ENCODE assay signal across 23 cellular contexts in the genomic region with DNA sequence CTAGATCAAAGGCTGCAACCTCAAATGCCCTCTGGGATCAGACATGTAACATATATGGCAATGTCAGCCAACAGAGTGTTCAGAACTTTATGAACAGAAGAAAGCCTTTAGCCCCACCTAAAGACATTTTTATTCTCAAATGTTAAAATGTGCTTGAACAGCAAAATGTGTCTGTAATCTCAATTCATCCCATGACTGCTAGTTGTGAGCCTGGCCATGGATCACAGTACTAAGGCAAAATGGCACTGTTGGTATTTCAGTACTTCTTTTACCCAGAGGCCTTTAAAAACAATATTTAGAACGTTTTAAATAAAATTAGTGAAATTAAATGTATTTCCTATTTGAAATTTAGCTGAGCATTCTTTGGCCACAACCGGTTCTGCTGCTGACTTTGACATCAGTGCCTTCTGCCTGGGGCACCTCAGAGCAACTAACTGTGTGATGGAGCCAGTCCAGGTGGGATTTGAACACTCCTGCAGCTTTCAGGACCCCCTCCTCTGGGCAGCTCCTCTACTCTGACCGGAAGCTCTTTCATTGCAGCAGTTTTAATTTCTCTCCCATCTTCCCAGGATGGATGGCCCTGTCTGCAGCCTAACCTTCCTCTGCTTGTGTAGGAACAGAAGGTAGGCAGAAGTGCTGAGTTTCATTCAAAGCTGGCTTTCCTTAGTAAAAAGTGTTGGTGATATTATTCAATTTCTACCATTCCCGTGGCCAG.
"Had no signal": no experiment of that assay in that cellular context is flagged by ENCODE, and none has a peak within 500 bp of the region (broad histone marks: within the 10 kb centered on the region; RNA-seq: fewer than 3 reads in every experiment).

No MANE protein-coding gene starts in this region.

- H3K4me1 ChIP-seq: left lung, testis had no signal

- H3K9me3 ChIP-seq: esophagus muscularis mucosa, gastrocnemius medialis, heart right ventricle, left lung, psoas muscle, sigmoid colon, testis had no signal

- H3K4me3 ChIP-seq: esophagus muscularis mucosa, gastrocnemius medialis, heart right ventricle, left lung, lung, psoas muscle, sigmoid colon, skin epidermis, testis had no signal

- H3K27me3 Mint-ChIP-seq: dendritic cell treated with granulocyte-macrophage colony-stimulating factor and Interleukin-4, amounts not matched to agents 40 ng/mL and 50 ng/mL, for 4 days; stimulated activated naive B cell treated with anti-CD40 and anti-IgM and Interleukin-4, amounts not matched to agents 10 μg/mL and 1 μg/mL and 100 μg/mL, for 72 hours had no signal

- ATAC-seq: effector memory CD8-positive, alpha-beta T cell; left lung; stimulated activated naive B cell treated with anti-CD40 and anti-IgM and Interleukin-4, amounts not matched to agents 10 μg/mL and 1 μg/mL and 100 μg/mL, for 72 hours; stimulated activated naive CD8-positive, alpha-beta T cell treated with anti-CD3 and anti-CD28 coated beads, Interleukin-15, amount 100 ng/mL, for 72 hours had no signal

- H3K9me3 Mint-ChIP-seq: dendritic cell treated with granulocyte-macrophage colony-stimulating factor and Interleukin-4, amounts not matched to agents 40 ng/mL and 50 ng/mL, for 4 days; effector memory CD8-positive, alpha-beta T cell; nephron; stimulated activated naive B cell treated with anti-CD40 and anti-IgM and Interleukin-4, amounts not matched to agents 10 μg/mL and 1 μg/mL and 100 μg/mL, for 72 hours; stimulated activated naive CD8-positive, alpha-beta T cell treated with anti-CD3 and anti-CD28 coated beads, Interleukin-15, amount 100 ng/mL, for 72 hours had no signal

- H3K36me3 Mint-ChIP-seq: stimulated activated naive B cell treated with anti-CD40 and anti-IgM and Interleukin-4, amounts not matched to agents 10 μg/mL and 1 μg/mL and 100 μg/mL, for 72 hours had no signal

- H3K27ac ChIP-seq: epithelial cell of prostate, esophagus muscularis mucosa, left lung, psoas muscle, sigmoid colon, skin epidermis, testis had no signal

- H3K27ac Mint-ChIP-seq: dendritic cell treated with granulocyte-macrophage colony-stimulating factor and Interleukin-4, amounts not matched to agents 40 ng/mL and 50 ng/mL, for 4 days; effector memory CD8-positive, alpha-beta T cell; nephron; stimulated activated naive B cell treated with anti-CD40 and anti-IgM and Interleukin-4, amounts not matched to agents 10 μg/mL and 1 μg/mL and 100 μg/mL, for 72 hours had no signal

- H3K27me3 ChIP-seq: gastrocnemius medialis, heart right ventricle, left lung, sigmoid colon, testis had no signal

- H3K4me1 Mint-ChIP-seq: stimulated activated naive B cell treated with anti-CD40 and anti-IgM and Interleukin-4, amounts not matched to agents 10 μg/mL and 1 μg/mL and 100 μg/mL, for 72 hours; stimulated activated naive CD8-positive, alpha-beta T cell treated with anti-CD3 and anti-CD28 coated beads, Interleukin-15, amount 100 ng/mL, for 72 hours had no signal

- DNase-seq: effector memory CD8-positive, alpha-beta T cell; heart right ventricle; hypothalamus; islet precursor cell; left lung; mesenchymal stem cell; midbrain; psoas muscle; retina; sigmoid colon; stimulated activated CD4-positive, alpha-beta T cell treated with anti-CD3 and anti-CD28 coated beads, Interleukin-2, amount 100 ng/mL, for 24 hours; stimulated activated CD4-positive, alpha-beta T cell treated with anti-CD3 and anti-CD28 coated beads, Interleukin-4, amount 100 ng/mL, for 4 hours; stimulated activated naive B cell treated with anti-CD40 and anti-IgM and Interleukin-4, amounts not matched to agents 10 μg/mL and 1 μg/mL and 100 μg/mL, for 72 hours; stimulated activated naive CD8-positive, alpha-beta T cell treated with anti-CD3 and anti-CD28 coated beads, Interleukin-15, amount 100 ng/mL, for 72 hours; testis; trophoblast cell had no signal

- H3K36me3 ChIP-seq: esophagus muscularis mucosa, gastrocnemius medialis, heart right ventricle, left lung, sigmoid colon had no signal

- H3K4me3 Mint-ChIP-seq: dendritic cell treated with granulocyte-macrophage colony-stimulating factor and Interleukin-4, amounts not matched to agents 40 ng/mL and 50 ng/mL, for 4 days; effector memory CD8-positive, alpha-beta T cell; nephron; stimulated activated naive B cell treated with anti-CD40 and anti-IgM and Interleukin-4, amounts not matched to agents 10 μg/mL and 1 μg/mL and 100 μg/mL, for 72 hours; stimulated activated naive CD8-positive, alpha-beta T cell treated with anti-CD3 and anti-CD28 coated beads, Interleukin-15, amount 100 ng/mL, for 72 hours had no signal
